In the genomic region with DNA sequence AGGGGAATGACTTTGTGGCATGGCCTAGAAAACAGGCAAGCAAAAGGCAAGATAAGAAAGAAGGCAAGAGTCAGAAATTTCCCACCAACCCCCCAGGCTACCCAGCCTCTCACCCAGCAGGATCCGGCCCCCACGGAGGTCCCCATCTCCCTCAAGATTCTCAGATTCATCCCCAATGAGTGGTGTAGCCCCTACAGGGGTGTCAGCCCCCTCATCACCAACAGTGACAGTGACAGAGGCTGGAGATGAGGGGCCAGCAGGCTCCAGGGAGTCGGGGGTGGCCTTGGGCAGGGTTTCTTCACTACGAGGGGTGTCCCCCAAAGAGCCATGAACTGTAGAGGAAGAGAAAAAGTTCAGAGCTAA, we compare ENCODE assay signal across 8 cellular contexts. TPM values are rescaled to one million over a fixed set of nuclear protein-coding genes. Genes with fewer than 3 reads are reported as not detected.
DNase-seq lines count a peak whose midpoint lies in the region; ATAC-seq, FAIRE-seq and TF ChIP-seq lines count a peak whose summit lies in the region.

No MANE protein-coding gene starts in this region.

- peak overlapping the region; percentile 87 to 94 (median 91) for H3K27ac Mint-ChIP-seq in CD4-positive, alpha-beta memory T cell
- peak overlapping the region; percentile 68 for H3K27ac Mint-ChIP-seq in osteocyte (ENCODE audit: unreplicated experiment)

- H3K4me3 ChIP-seq in CD4-positive, alpha-beta memory T cell (ENCODE audit: low read length in 2 of 2): peak overlapping the region in 1 of 2 donors; percentile 92
- H3K4me3 ChIP-seq in PC-3 (ENCODE audit: low read length): peak overlapping the region; percentile 81
- peak overlapping the region; percentile 57 to 69 (median 60) for H3K4me3 ChIP-seq in endothelial cell of umbilical vein (replicated peaks in 1 of 3; ENCODE audit: insufficient read depth in 1 of 3, low read depth in 1 of 3, low read length in 3 of 3)

- intact Hi-C loops in CD4-positive, alpha-beta memory T cell (cut with micrococcal nuclease): loop anchor here (2.0 to 5.0 kb wide), 4 partner anchors 62 to 1311 kb away; partner anchors contain the start of genes AGPAT1, CSNK2B, LY6G5B and RING1
- intact Hi-C loops in PC-3 (cut with micrococcal nuclease): loop anchor here (5.0 kb wide), 1 partner anchor 34 kb away; the partner anchor contains the start of gene NEU1
- intact Hi-C loops in endothelial cell of umbilical vein (cut with micrococcal nuclease): loop anchor here (5.0 kb wide), 1 partner anchor 64 kb away; no protein-coding TSS in a partner anchor

- dilution Hi-C loops in endothelial cell of umbilical vein (cut with MboI; ENCODE audit: extremely low pct_ligation_motif_present, low sequenced_read_pairs): no loop called here

- H3K79me2 ChIP-seq in PC-3 (ENCODE audit: low read length) (peaks cover 34% of the 10 kb centered on the region), endothelial cell of umbilical vein (ENCODE audit: control insufficient read depth, insufficient read depth, low read length) (no peaks in the 10 kb centered on the region)

- no peaks in the 10 kb centered on the region for H3K27me3 Mint-ChIP-seq in CD4-positive, alpha-beta memory T cell
- H3K27me3 Mint-ChIP-seq in osteocyte (ENCODE audit: unreplicated experiment): no peaks in the 10 kb centered on the region

- H2AFZ ChIP-seq in PC-3 (ENCODE audit: low read length): peak overlapping the region; percentile 70
- peak overlapping the region; percentile 28 for H2AFZ ChIP-seq in endothelial cell of umbilical vein (ENCODE audit: low read depth, low read length)

- H3K27me3 ChIP-seq in CD4-positive, alpha-beta memory T cell (ENCODE audit: insufficient read depth, low read length): no peaks in the 10 kb centered on the region
- H3K27me3 ChIP-seq in PC-3 (ENCODE audit: low read length) (no peaks in the 10 kb centered on the region), endothelial cell of umbilical vein (ENCODE audit: control insufficient read depth in 2 of 2, insufficient read depth in 2 of 2, low read length in 2 of 2) (no peaks in the 10 kb centered on the region)

- peaks cover 16 to 44% of the 10 kb centered on the region in 2 donors for H3K36me3 Mint-ChIP-seq in CD4-positive, alpha-beta memory T cell
- H3K36me3 Mint-ChIP-seq in osteocyte (ENCODE audit: unreplicated experiment): peaks cover 11% of the 10 kb centered on the region

- no peaks in the 10 kb centered on the region for H4K20me1 ChIP-seq in PC-3 (ENCODE audit: low read length)
- H4K20me1 ChIP-seq in endothelial cell of umbilical vein (replicated peaks; ENCODE audit: control insufficient read depth, extremely low read depth, insufficient read depth, low read length): no peaks in the 10 kb centered on the region

- H3F3A ChIP-seq in PC-3 (ENCODE audit: low read length, unreplicated experiment): peaks cover 4% of the 10 kb centered on the region

- H3K9me3 Mint-ChIP-seq in CD4-positive, alpha-beta memory T cell: no peaks in the 10 kb centered on the region
- H3K9me3 Mint-ChIP-seq in osteocyte (ENCODE audit: unreplicated experiment): no peaks in the 10 kb centered on the region

- peak overlapping the region; percentile 83 to 88 (median 85) for H3K4me3 Mint-ChIP-seq in CD4-positive, alpha-beta memory T cell
- peak overlapping the region; percentile 74 for H3K4me3 Mint-ChIP-seq in osteocyte (ENCODE audit: unreplicated experiment)

- H3K9me1 ChIP-seq in endothelial cell of umbilical vein (replicated peaks; ENCODE audit: control insufficient read depth, extremely low read depth, insufficient read depth, low read length): no peaks in the 10 kb centered on the region

- BruUV-seq in PC-3 (replicated peaks; lab: Mats Ljungman, UMichigan): no TSS peak
- TSS peak; percentile 19 for BruUV-seq in endothelial cell of umbilical vein (replicated peaks; lab: Mats Ljungman, UMichigan)

- H3K9ac ChIP-seq in PC-3 (ENCODE audit: low read length) (peak overlapping the region; percentile 81), endothelial cell of umbilical vein (replicated peaks; ENCODE audit: extremely low read depth, insufficient read depth, low read length) (peak overlapping the region; percentile 44)

- ATAC-seq in PC-3: no peak
- ATAC-seq in HG03159 (IDR thresholded peaks at IDR 0.05; ENCODE audit: unreplicated experiment): no peak

- CTCF ChIA-PET in CD4-positive, alpha-beta memory T cell (lab: Charles Lee; ENCODE audit: partially characterized antibody): no interaction called here
- CTCF ChIA-PET in PC-3 (lab: Charles Lee) (no interaction called here), endothelial cell of umbilical vein (lab: Charles Lee) (interaction anchor here (1.2 to 2.4 kb wide), 3 partner anchors 9 to 55 kb away, joined by 3 to 31 read pairs (median 4); partner anchors contain the start of gene NEU1)

- peak overlapping the region; percentile 95 for H3K4me2 ChIP-seq in PC-3 (ENCODE audit: low read length)
- peak overlapping the region; percentile 45 for H3K4me2 ChIP-seq in endothelial cell of umbilical vein (ENCODE audit: insufficient read depth, low read length)

- H3K4me1 ChIP-seq in CD4-positive, alpha-beta memory T cell (ENCODE audit: insufficient read depth, low read length): peaks cover 35% of the 10 kb centered on the region
- peaks cover 33% of the 10 kb centered on the region for H3K4me1 ChIP-seq in PC-3 (ENCODE audit: insufficient read depth, low read length)
- peaks cover 12% of the 10 kb centered on the region for H3K4me1 ChIP-seq in endothelial cell of umbilical vein (ENCODE audit: control insufficient read depth, extremely low read depth, insufficient read depth, low read length)

- no peak for TF ChIP-seq POLR2A in endothelial cell of umbilical vein (IDR thresholded peaks at IDR 0.05; ENCODE audit: low read depth, low read length)

- H3K9me3 ChIP-seq in CD4-positive, alpha-beta memory T cell (ENCODE audit: control insufficient read depth in 1 of 2, low read length in 2 of 2): no peaks in the 10 kb centered on the region
- H3K9me3 ChIP-seq in PC-3 (ENCODE audit: low read length): no peaks in the 10 kb centered on the region
- H3K9me3 ChIP-seq in endothelial cell of umbilical vein (replicated peaks; ENCODE audit: control insufficient read depth, insufficient read depth, low read length): no peaks in the 10 kb centered on the region

- no peaks in the 10 kb centered on the region for H3K9me2 ChIP-seq in PC-3 (replicated peaks; ENCODE audit: low read length)

- H3K4me1 Mint-ChIP-seq in CD4-positive, alpha-beta memory T cell: peaks cover 17 to 42% (median 27%) of the 10 kb centered on the region in 4 donors
- peaks cover 17% of the 10 kb centered on the region for H3K4me1 Mint-ChIP-seq in osteocyte (ENCODE audit: unreplicated experiment)

- FAIRE-seq in endothelial cell of umbilical vein (lab: Jason Lieb, UNC): no peak

- DNase-seq in CD4-positive, alpha-beta memory T cell: no peak
- DNase-seq in PC-3: no peak
- no peak for DNase-seq in endothelial cell of umbilical vein (ENCODE audit: low read depth, low spot score)
- DNase-seq in osteocyte (ENCODE audit: extremely low spot score, unreplicated experiment): no peak
- DNase-seq in SK-N-DZ (ENCODE audit: low spot score): no peak
- no peak for DNase-seq in SHP77 (lab: John Stamatoyannopoulos, UW)
- DNase-seq in stimulated activated CD4-positive, alpha-beta T cell treated with anti-CD3 and anti-CD28 coated beads, Interleukin-2, amount 100 ng/mL, for 48 hours: no peak

- H3K36me3 ChIP-seq in CD4-positive, alpha-beta memory T cell (ENCODE audit: insufficient read depth, low read length): peaks cover 29% of the 10 kb centered on the region
- H3K36me3 ChIP-seq in PC-3 (ENCODE audit: low read depth, low read length): peaks cover 19% of the 10 kb centered on the region
- peaks cover 0 to 12% of the 10 kb centered on the region in 2 experiments for H3K36me3 ChIP-seq in endothelial cell of umbilical vein (ENCODE audit: control insufficient read depth in 2 of 2, extremely low read depth in 1 of 2, insufficient read depth in 2 of 2, low read length in 2 of 2)

- H3K27ac ChIP-seq in CD4-positive, alpha-beta memory T cell (ENCODE audit: low read depth, low read length): peak overlapping the region; percentile 69
- no peak overlapping the region for H3K27ac ChIP-seq in PC-3 (ENCODE audit: low read length)
- no peak overlapping the region for H3K27ac ChIP-seq in endothelial cell of umbilical vein (ENCODE audit: insufficient read depth, low read depth, low read length)

- no peak for TF ChIP-seq CTCF in PC-3 (conservative IDR thresholded peaks at IDR 0.05; ENCODE audit: low read depth, low read length)
- no peak for TF ChIP-seq CTCF in endothelial cell of umbilical vein (IDR thresholded peaks at IDR 0.05; ENCODE audit: extremely low read depth in 1 of 2, insufficient read depth in 1 of 2, low read depth in 1 of 2, low read length in 2 of 2)
- no peak for TF ChIP-seq CTCF in osteocyte (IDR thresholded peaks at IDR 0.05)

- POLR2A ChIA-PET in CD4-positive, alpha-beta memory T cell (lab: Charles Lee; ENCODE audit: partially characterized antibody): interaction anchor here (2.3 to 2.8 kb wide), 2 partner anchors 13 to 56 kb away, joined by 6 to 13 read pairs; no protein-coding TSS in a partner anchor
- POLR2A ChIA-PET in PC-3 (lab: Charles Lee; ENCODE audit: unreplicated experiment) (interaction anchor here (0.6 kb wide), 1 partner anchor 55 kb away, joined by 3 read pairs; no protein-coding TSS in a partner anchor), endothelial cell of umbilical vein (lab: Charles Lee) (interaction anchor here (1.7 kb wide), 1 partner anchor 13 kb away, joined by 3 read pairs; no protein-coding TSS in a partner anchor)

RNA-seq across cellular contexts. Expression of gene EHMT2, which starts 1.0 kb away (rescaled TPM):
- 10 to 100 TPM; 79.1 to 82.1 TPM for total RNA-seq in CD4-positive, alpha-beta memory T cell
- 10 to 100 TPM; 24.1 to 47.9 TPM for polyA plus RNA-seq in CD4-positive, alpha-beta memory T cell
- total RNA-seq in PC-3 (2014; rRNA removed) (74.5 and 80.8 TPM in 2 replicates), endothelial cell of umbilical vein (53.7 and 54.3 TPM in 2 replicates), osteocyte (62.4 and 66.7 TPM in 2 replicates)
- polyA plus RNA-seq in endothelial cell of umbilical vein: 53.3 and 56.4 TPM in 2 replicates
- polyA plus RNA-seq in endothelial cell of umbilical vein (2011; cell fraction: cytosol; rRNA removed): 44.1 and 44.3 TPM in 2 replicates
- 136 and 153 TPM in 2 replicates for polyA plus RNA-seq in endothelial cell of umbilical vein (2011; cell fraction: nucleus; rRNA removed)
- 35.4 and 38.2 TPM in 2 replicates for polyA plus RNA-seq in endothelial cell of umbilical vein (2012)
- 60.5 and 73.6 TPM in 2 replicates for polyA minus RNA-seq in endothelial cell of umbilical vein
- 36.8 TPM for polyA minus RNA-seq in endothelial cell of umbilical vein (2011; cell fraction: cytosol; rRNA and poly(A)+ RNA removed)
- 23.7 and 36.3 TPM in 2 replicates for polyA minus RNA-seq in endothelial cell of umbilical vein (2011; cell fraction: nucleus; rRNA and poly(A)+ RNA removed)
- polyA plus RNA-seq in SK-N-DZ (2014; cell fraction: cytosol; rRNA removed): 108 and 112 TPM in 2 replicates
- 131 and 134 TPM in 2 replicates for polyA plus RNA-seq in SK-N-DZ (2014; cell fraction: nucleus; rRNA removed)

RNA-seq across cellular contexts. Expression of gene ZBTB12, which starts 5.4 kb away (rescaled TPM):
- 1 to 10 TPM; 2.4 to 2.5 TPM for total RNA-seq in CD4-positive, alpha-beta memory T cell
- polyA plus RNA-seq in CD4-positive, alpha-beta memory T cell: not detected
- total RNA-seq in PC-3 (2014; rRNA removed): 5.4 and 8.6 TPM in 2 replicates
- total RNA-seq in endothelial cell of umbilical vein: 3.5 and 4.9 TPM in 2 replicates
- 2.8 and 2.9 TPM in 2 replicates for polyA plus RNA-seq in endothelial cell of umbilical vein
- 2.3 and 2.7 TPM in 2 replicates for polyA plus RNA-seq in endothelial cell of umbilical vein (2011; cell fraction: cytosol; rRNA removed)
- polyA plus RNA-seq in endothelial cell of umbilical vein (2011; cell fraction: nucleus; rRNA removed): 1.6 and 1.7 TPM in 2 replicates
- 2.0 and 2.6 TPM in 2 replicates for polyA plus RNA-seq in endothelial cell of umbilical vein (2012)
- polyA minus RNA-seq in endothelial cell of umbilical vein: 2.2 and 2.5 TPM in 2 replicates
- 9.1 TPM for polyA minus RNA-seq in endothelial cell of umbilical vein (2011; cell fraction: cytosol; rRNA and poly(A)+ RNA removed)
- 1.2 and 1.4 TPM in 2 replicates for polyA minus RNA-seq in endothelial cell of umbilical vein (2011; cell fraction: nucleus; rRNA and poly(A)+ RNA removed)
- total RNA-seq in osteocyte: 8.3 and 8.8 TPM in 2 replicates
- 8.0 and 8.6 TPM in 2 replicates for polyA plus RNA-seq in SK-N-DZ (2014; cell fraction: cytosol; rRNA removed)
- 3.9 and 5.5 TPM in 2 replicates for polyA plus RNA-seq in SK-N-DZ (2014; cell fraction: nucleus; rRNA removed)

RNA-seq across cellular contexts. Expression of gene SLC44A4, which starts 17.7 kb away (rescaled TPM):
- total RNA-seq in CD4-positive, alpha-beta memory T cell: not detected
- under 1 TPM in 1 of 2 donors, not detected in 1; 0.11 TPM for polyA plus RNA-seq in CD4-positive, alpha-beta memory T cell
- total RNA-seq in PC-3 (2014; rRNA removed) (3.5 and 4.9 TPM in 2 replicates), endothelial cell of umbilical vein (0.12 and 0.84 TPM in 2 replicates), osteocyte (not detected in 2 replicates)
- polyA plus RNA-seq in endothelial cell of umbilical vein: 0.75 and 1.1 TPM in 2 replicates
- 0.46 and 0.78 TPM in 2 replicates for polyA plus RNA-seq in endothelial cell of umbilical vein (2011; cell fraction: cytosol; rRNA removed)
- polyA plus RNA-seq in endothelial cell of umbilical vein (2011; cell fraction: nucleus; rRNA removed): 1.6 and 1.7 TPM in 2 replicates
- polyA plus RNA-seq in endothelial cell of umbilical vein (2012): 0.23 and 0.26 TPM in 2 replicates
- 0.41 and 0.72 TPM in 2 replicates for polyA minus RNA-seq in endothelial cell of umbilical vein
- polyA minus RNA-seq in endothelial cell of umbilical vein (2011; cell fraction: cytosol; rRNA and poly(A)+ RNA removed): not detected
- polyA minus RNA-seq in endothelial cell of umbilical vein (2011; cell fraction: nucleus; rRNA and poly(A)+ RNA removed): 0.24 and 0.34 TPM in 2 replicates
- 0.07 and 0.14 TPM in 2 replicates for polyA plus RNA-seq in SK-N-DZ (2014; cell fraction: cytosol; rRNA removed)
- not detected in 2 replicates for polyA plus RNA-seq in SK-N-DZ (2014; cell fraction: nucleus; rRNA removed)

RNA-seq across cellular contexts. Expression of gene C2, which starts 31.0 kb away (rescaled TPM):
- 1 to 10 TPM; 2.1 to 3.2 TPM for total RNA-seq in CD4-positive, alpha-beta memory T cell
- polyA plus RNA-seq in CD4-positive, alpha-beta memory T cell: not detected
- total RNA-seq in PC-3 (2014; rRNA removed): 1.1 TPM in 1 of 2 replicates, not detected in the other
- 0.60 TPM in 1 of 2 replicates, not detected in the other for total RNA-seq in endothelial cell of umbilical vein
- not detected in 2 replicates for polyA plus RNA-seq in endothelial cell of umbilical vein
- 0.03 TPM in 1 of 2 replicates, not detected in the other for polyA plus RNA-seq in endothelial cell of umbilical vein (2011; cell fraction: cytosol; rRNA removed)
- polyA plus RNA-seq in endothelial cell of umbilical vein (2011; cell fraction: nucleus; rRNA removed): not detected in 2 replicates
- not detected in 2 replicates for polyA plus RNA-seq in endothelial cell of umbilical vein (2012)
- not detected in 2 replicates for polyA minus RNA-seq in endothelial cell of umbilical vein
- polyA minus RNA-seq in endothelial cell of umbilical vein (2011; cell fraction: cytosol; rRNA and poly(A)+ RNA removed): not detected
- not detected in 2 replicates for polyA minus RNA-seq in endothelial cell of umbilical vein (2011; cell fraction: nucleus; rRNA and poly(A)+ RNA removed)
- 2.3 and 2.4 TPM in 2 replicates for total RNA-seq in osteocyte
- polyA plus RNA-seq in SK-N-DZ (2014; cell fraction: cytosol; rRNA removed): 2.2 TPM in 1 of 2 replicates, not detected in the other
- polyA plus RNA-seq in SK-N-DZ (2014; cell fraction: nucleus; rRNA removed): 0.19 TPM in 1 of 2 replicates, not detected in the other

RNA-seq across cellular contexts. Expression of gene NEU1, which starts 33.9 kb away (rescaled TPM):
- 10 to 100 TPM; 19.6 to 21.1 TPM for total RNA-seq in CD4-positive, alpha-beta memory T cell
- 10 to 100 TPM; 22.5 to 23.4 TPM for polyA plus RNA-seq in CD4-positive, alpha-beta memory T cell
- 31.7 and 33.1 TPM in 2 replicates for total RNA-seq in PC-3 (2014; rRNA removed)
- total RNA-seq in endothelial cell of umbilical vein: 61.3 and 62.8 TPM in 2 replicates
- polyA plus RNA-seq in endothelial cell of umbilical vein: 111 and 115 TPM in 2 replicates
- polyA plus RNA-seq in endothelial cell of umbilical vein (2011; cell fraction: cytosol; rRNA removed): 74.1 and 84.9 TPM in 2 replicates
- polyA plus RNA-seq in endothelial cell of umbilical vein (2011; cell fraction: nucleus; rRNA removed): 42.3 and 48.1 TPM in 2 replicates
- 41.5 and 51.3 TPM in 2 replicates for polyA plus RNA-seq in endothelial cell of umbilical vein (2012)
- 73.1 and 73.9 TPM in 2 replicates for polyA minus RNA-seq in endothelial cell of umbilical vein
- polyA minus RNA-seq in endothelial cell of umbilical vein (2011; cell fraction: cytosol; rRNA and poly(A)+ RNA removed): 15.0 TPM
- 15.0 and 15.6 TPM in 2 replicates for polyA minus RNA-seq in endothelial cell of umbilical vein (2011; cell fraction: nucleus; rRNA and poly(A)+ RNA removed)
- 74.8 and 83.6 TPM in 2 replicates for total RNA-seq in osteocyte
- polyA plus RNA-seq in SK-N-DZ (2014; cell fraction: cytosol; rRNA removed): 20.1 and 25.1 TPM in 2 replicates
- 20.6 and 22.0 TPM in 2 replicates for polyA plus RNA-seq in SK-N-DZ (2014; cell fraction: nucleus; rRNA removed)
